Comparison of ENCODE assay signal across 17 cellular contexts in genomic region chr3:161863775-161864174, GRCh38.
DNase-seq lines count a peak whose midpoint lies in the region; ATAC-seq and TF ChIP-seq lines count a peak whose summit lies in the region.
"Had no signal": no experiment of that assay in that cellular context is flagged by ENCODE, and none has a peak within 500 bp of the region (broad histone marks: within the 10 kb centered on the region; RNA-seq: fewer than 3 reads in every experiment).

No MANE protein-coding gene starts in this region.

- peaks cover 10% of the 10 kb centered on the region; the same call in 2 of the 3 replicates for H3K4me1 Mint-ChIP-seq in GM23338
- H3K4me1 Mint-ChIP-seq: B cell had no signal

- H3K27ac ChIP-seq in GM23338 (ENCODE audit: low read depth) = no peak overlapping the region
- H3K27ac ChIP-seq in MM.1S (ENCODE audit: low read length) = peak overlapping the region; percentile 50; the same call in 1 of the 2 replicates
- no peak overlapping the region for H3K27ac ChIP-seq in mesendoderm (ENCODE audit: low read depth, low read length)
- H3K27ac ChIP-seq: 22Rv1; A549; BLaER1 treated with 17β-estradiol and CSF1 and Interleukin-3, amounts not matched to agents 10 nM and 100 nM; C4-2B had no signal

- H3K23ac ChIP-seq in mesendoderm (ENCODE audit: low read length) = no peak overlapping the region

- H4K5ac ChIP-seq in mesendoderm (ENCODE audit: low read length) = no peak overlapping the region

- TF ChIP-seq CTCF in GM23338 (conservative IDR thresholded peaks at IDR 0.05; ENCODE audit: low read depth in 2 of 2) = no peak
- no peak for TF ChIP-seq CTCF in MM.1S (IDR thresholded peaks at IDR 0.05; ENCODE audit: low read length)

- H2AK5ac ChIP-seq in mesendoderm (ENCODE audit: low read length) = no peak overlapping the region

- H2BK15ac ChIP-seq in mesendoderm (replicated peaks; ENCODE audit: low read depth) = no peak overlapping the region

- no peaks in the 10 kb centered on the region for H3K36me3 Mint-ChIP-seq in GM23338 (ENCODE audit: low read depth)
- H3K36me3 Mint-ChIP-seq: CD8-positive, alpha-beta T cell had no signal

- H2AFZ ChIP-seq in GM23338 (0 out of 2 replicates have a peak overlapping the region, but pooled peaks have one; percentile 20), MM.1S (ENCODE audit: low read length) (peak overlapping the region; percentile 13; the same call in 1 of the 2 replicates)

- no peaks in the 10 kb centered on the region for H3K79me1 ChIP-seq in mesendoderm (ENCODE audit: low read length)

- WGBS in mesendoderm (ENCODE audit: extremely low coverage, insufficient coverage, low lambda C conversion rate) = no CpG with 5 or more reads among the region's 1 CpG

- no peak overlapping the region for H3K27ac Mint-ChIP-seq in GM23338
- H3K27ac Mint-ChIP-seq: B cell; CD4-positive, alpha-beta T cell; CD8-positive, alpha-beta T cell had no signal

- H3K18ac ChIP-seq in mesendoderm (ENCODE audit: low read length) = peak overlapping the region; percentile 39

- no peak overlapping the region for H3K4me3 Mint-ChIP-seq in GM23338
- H3K4me3 Mint-ChIP-seq: B cell; CD4-positive, alpha-beta T cell; CD8-positive, alpha-beta T cell had no signal

- no peak overlapping the region for H4K8ac ChIP-seq in mesendoderm (ENCODE audit: low read depth, low read length)

- H3K36me3 ChIP-seq in GM23338 (ENCODE audit: insufficient read depth) (no peaks in the 10 kb centered on the region), MM.1S (replicated peaks; ENCODE audit: insufficient read depth, low read length) (no peaks in the 10 kb centered on the region), mesendoderm (ENCODE audit: control insufficient read depth, insufficient read depth, low read length) (no peaks in the 10 kb centered on the region)
- H3K36me3 ChIP-seq: BLaER1 treated with 17β-estradiol and CSF1 and Interleukin-3, amounts not matched to agents 10 nM and 100 nM had no signal

- H2BK5ac ChIP-seq in mesendoderm (ENCODE audit: low read length) = no peak overlapping the region

- H3K4me3 ChIP-seq in GM23338 = no peak overlapping the region
- H3K4me3 ChIP-seq in MM.1S (ENCODE audit: low read length) = peak overlapping the region; percentile 7; the same call in 1 of the 2 replicates
- H3K4me3 ChIP-seq in mesendoderm (ENCODE audit: low read length) = no peak overlapping the region
- H3K4me3 ChIP-seq: A549; BLaER1 treated with 17β-estradiol and CSF1 and Interleukin-3, amounts not matched to agents 10 nM and 100 nM had no signal

- no peak overlapping the region for H3K56ac ChIP-seq in mesendoderm (ENCODE audit: low read length)

- H3K27me3 Mint-ChIP-seq in GM23338 (ENCODE audit: insufficient read depth, low read depth, poor library complexity) = peaks cover 2% of the 10 kb centered on the region
- H3K27me3 Mint-ChIP-seq: B cell; CD4-positive, alpha-beta T cell had no signal

- H3K27me3 ChIP-seq in GM23338 (ENCODE audit: insufficient read depth) = no peaks in the 10 kb centered on the region
- H3K27me3 ChIP-seq in MM.1S (replicated peaks; ENCODE audit: insufficient read depth, low read length) = no peaks in the 10 kb centered on the region
- no peaks in the 10 kb centered on the region for H3K27me3 ChIP-seq in mesendoderm (ENCODE audit: insufficient read depth, low read length, poor library complexity)
- H3K27me3 ChIP-seq: BLaER1 treated with 17β-estradiol and CSF1 and Interleukin-3, amounts not matched to agents 10 nM and 100 nM had no signal

- H3K4ac ChIP-seq in mesendoderm (ENCODE audit: low read depth, low read length) = no peak overlapping the region

- H3K9me3 ChIP-seq in MM.1S (replicated peaks; ENCODE audit: insufficient read depth, low read length) = no peaks in the 10 kb centered on the region
- H3K9me3 ChIP-seq: A549; BLaER1 treated with 17β-estradiol and CSF1 and Interleukin-3, amounts not matched to agents 10 nM and 100 nM; Caco-2 had no signal

- H4K20me1 ChIP-seq in GM23338 (replicated peaks; ENCODE audit: insufficient read depth) (no peaks in the 10 kb centered on the region), MM.1S (ENCODE audit: insufficient read depth, low read length) (no peaks in the 10 kb centered on the region)
- H4K20me1 ChIP-seq: BLaER1 treated with 17β-estradiol and CSF1 and Interleukin-3, amounts not matched to agents 10 nM and 100 nM had no signal

- H2BK120ac ChIP-seq in mesendoderm (ENCODE audit: low read depth, low read length) = no peak overlapping the region

- H3K4me1 ChIP-seq in GM23338 (ENCODE audit: insufficient read depth) = peaks cover 5% of the 10 kb centered on the region; the same call in 1 of the 2 replicates
- peaks cover 26% of the 10 kb centered on the region for H3K4me1 ChIP-seq in MM.1S (ENCODE audit: low read length)
- no peaks in the 10 kb centered on the region for H3K4me1 ChIP-seq in mesendoderm (ENCODE audit: control insufficient read depth, low read depth, low read length)
- H3K4me1 ChIP-seq: A549; BLaER1 treated with 17β-estradiol and CSF1 and Interleukin-3, amounts not matched to agents 10 nM and 100 nM; Caco-2 had no signal

- ATAC-seq in GM23338 (no peak), HG02884 (IDR thresholded peaks at IDR 0.05; ENCODE audit: unreplicated experiment) (no peak)
- ATAC-seq: A549; CD8-positive, alpha-beta T cell had no signal

- no peak overlapping the region for H3K9ac ChIP-seq in MM.1S (ENCODE audit: low read length)
- no peak overlapping the region for H3K9ac ChIP-seq in mesendoderm (ENCODE audit: low read length)
- H3K9ac ChIP-seq: BLaER1 treated with 17β-estradiol and CSF1 and Interleukin-3, amounts not matched to agents 10 nM and 100 nM had no signal

- H3F3A ChIP-seq in GM23338 (replicated peaks; ENCODE audit: low read depth) = no peaks in the 10 kb centered on the region
- H3F3A ChIP-seq in MM.1S (ENCODE audit: insufficient read depth, low read length) = peaks cover 13% of the 10 kb centered on the region

- H3K9me3 Mint-ChIP-seq in GM23338 = no peaks in the 10 kb centered on the region
- H3K9me3 Mint-ChIP-seq: CD4-positive, alpha-beta T cell; CD8-positive, alpha-beta T cell had no signal

- H3K79me2 ChIP-seq in GM23338 (replicated peaks; ENCODE audit: insufficient read depth) (no peaks in the 10 kb centered on the region), MM.1S (ENCODE audit: low read length) (no peaks in the 10 kb centered on the region), mesendoderm (ENCODE audit: control insufficient read depth, insufficient read depth, low read length) (no peaks in the 10 kb centered on the region)

- H3K9me2 ChIP-seq in GM23338 (ENCODE audit: insufficient read depth) = no peaks in the 10 kb centered on the region
- no peaks in the 10 kb centered on the region for H3K9me2 ChIP-seq in MM.1S (replicated peaks; ENCODE audit: insufficient read depth, low read length)

- DNase-seq in GM23338 (ENCODE audit: low spot score) (no peak), MM.1S (peak; percentile 82), mesendoderm (no peak)
- DNase-seq in stimulated activated CD8-positive, alpha-beta memory T cell treated with anti-CD3 and anti-CD28 coated beads, Interleukin-4, amount 100 ng/mL, for 48 hours = no peak
- DNase-seq: AML-193; Caco-2; Calu3; CD4-positive, alpha-beta T cell; CD8-positive, alpha-beta T cell; DMS79 treated with DMSO at 0.1 percent for 48 hours; GF-D8 had no signal

- H3K4me2 ChIP-seq in GM23338 (no peak overlapping the region), MM.1S (ENCODE audit: low read depth, low read length) (peak overlapping the region; percentile 51), mesendoderm (ENCODE audit: low read length) (no peak overlapping the region)
- H3K4me2 ChIP-seq: A549; BLaER1 treated with 17β-estradiol and CSF1 and Interleukin-3, amounts not matched to agents 10 nM and 100 nM had no signal

TF ChIP-seq in GM23338, 12 proteins besides CTCF, POLR2A, EP300 and RAD21 (continues in another document):
- TF ChIP-seq NANOG (IDR thresholded peaks at IDR 0.05; ENCODE audit: borderline replicate concordance) (no peak), ZNF331 (CRISPR knock-in tag; IDR thresholded peaks at IDR 0.05; ENCODE audit: low read depth) (no peak), STAT1 (IDR thresholded peaks at IDR 0.05; ENCODE audit: unreplicated experiment) (no peak), EZH2phosphoT487 (IDR thresholded peaks at IDR 0.05; ENCODE audit: unreplicated experiment) (no peak)
